Comparison of ENCODE assay signal across 1 cellular context in the genomic region with DNA sequence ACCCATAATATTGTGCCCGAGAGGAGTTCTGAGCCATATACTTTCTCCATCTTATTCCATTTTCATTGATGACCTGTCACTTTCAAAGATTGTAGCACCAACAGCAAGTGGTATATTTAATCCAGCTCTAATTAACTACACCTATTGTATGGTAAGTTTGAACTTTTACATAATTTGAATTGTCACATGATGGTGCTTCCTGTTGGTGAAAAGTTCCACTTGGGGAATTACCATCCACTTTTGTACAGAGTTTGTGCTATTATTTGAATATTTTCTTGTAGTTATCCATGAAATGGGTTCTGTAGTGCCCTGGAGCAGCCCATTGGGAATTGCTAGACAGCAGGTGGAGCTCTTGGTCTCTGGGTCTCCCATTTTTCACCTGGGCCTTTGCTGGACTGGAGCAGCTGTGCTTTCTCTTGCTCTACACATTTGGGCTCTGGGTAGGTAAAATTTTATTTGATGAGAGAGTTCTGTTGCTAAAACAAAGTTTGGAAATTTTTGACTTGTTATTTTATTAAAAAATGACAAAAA.
TF ChIP-seq lines count a peak whose summit lies in the region.

No MANE protein-coding gene starts in this region.

TF ChIP-seq in IMR-90, 13 proteins besides CTCF, POLR2A, EP300 and RAD21:
- TF ChIP-seq, protein P1, sequence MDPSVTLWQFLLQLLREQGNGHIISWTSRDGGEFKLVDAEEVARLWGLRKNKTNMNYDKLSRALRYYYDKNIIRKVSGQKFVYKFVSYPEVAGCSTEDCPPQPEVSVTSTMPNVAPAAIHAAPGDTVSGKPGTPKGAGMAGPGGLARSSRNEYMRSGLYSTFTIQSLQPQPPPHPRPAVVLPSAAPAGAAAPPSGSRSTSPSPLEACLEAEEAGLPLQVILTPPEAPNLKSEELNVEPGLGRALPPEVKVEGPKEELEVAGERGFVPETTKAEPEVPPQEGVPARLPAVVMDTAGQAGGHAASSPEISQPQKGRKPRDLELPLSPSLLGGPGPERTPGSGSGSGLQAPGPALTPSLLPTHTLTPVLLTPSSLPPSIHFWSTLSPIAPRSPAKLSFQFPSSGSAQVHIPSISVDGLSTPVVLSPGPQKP (IDR thresholded peaks at IDR 0.05; ENCODE audit: borderline replicate concordance, low read depth, low read length) = no peak
- peak; percentile 71 for TF ChIP-seq SMC3 (IDR thresholded peaks at IDR 0.05; ENCODE audit: low read depth, low read length)
TF ChIP-seq in IMR-90: peak in this region for 1.
